19 cellular contexts compared by ENCODE assay signal in genomic region chr7:47902013-47902412, GRCh38.
"Had no signal": no experiment of that assay in that cellular context is flagged by ENCODE, and none has a peak within 500 bp of the region (broad histone marks: within the 10 kb centered on the region; RNA-seq: fewer than 3 reads in every experiment).

No MANE protein-coding gene starts in this region.

- H3K4me3 Mint-ChIP-seq: activated naive CD4-positive, alpha-beta T cell treated with anti-CD3 and anti-CD28 coated beads, Interleukin-2, amount 50 U/mL, for 24 hours; immature natural killer cell; memory B cell; naive B cell had no signal

- H3K9me3 ChIP-seq: adrenal gland, gastroesophageal sphincter, heart right ventricle, mucosa of descending colon, prostate gland, right atrium auricular region, tibial nerve had no signal

- DNase-seq: activated CD4-positive, alpha-beta T cell treated with anti-CD3 and anti-CD28 coated beads, Interleukin-2, amount 50 U/mL, for 48 hours; activated gamma-delta T cell; adrenal gland; heart right ventricle; immature natural killer cell; left ventricle myocardium superior; mucosa of descending colon; naive B cell; stimulated activated naive CD8-positive, alpha-beta T cell treated with anti-CD3 and anti-CD28 coated beads, Interleukin-15, Interleukin-2, amounts not matched to agents 100 U/mL and 50 U/mL, for 24 hours; SW 1271; T-helper 2 cell had no signal

- ATAC-seq: gastroesophageal sphincter; heart right ventricle; left ventricle myocardium superior; mucosa of descending colon; stimulated activated naive CD8-positive, alpha-beta T cell treated with anti-CD3 and anti-CD28 coated beads, Interleukin-15, Interleukin-2, amounts not matched to agents 100 U/mL and 50 U/mL, for 24 hours had no signal

- H3K36me3 ChIP-seq: adrenal gland, cardiac muscle cell, gastroesophageal sphincter, prostate gland, right atrium auricular region, tibial nerve had no signal

- H3K27ac Mint-ChIP-seq: activated naive CD4-positive, alpha-beta T cell treated with anti-CD3 and anti-CD28 coated beads, Interleukin-2, amount 50 U/mL, for 24 hours; immature natural killer cell; memory B cell; naive B cell had no signal

- H3K4me1 Mint-ChIP-seq: activated naive CD4-positive, alpha-beta T cell treated with anti-CD3 and anti-CD28 coated beads, Interleukin-2, amount 50 U/mL, for 24 hours; immature natural killer cell; memory B cell; naive B cell had no signal

- H3K27ac ChIP-seq: adrenal gland, cardiac muscle cell, gastroesophageal sphincter, heart right ventricle, prostate gland, right atrium auricular region, skin epidermis had no signal

- H3K9me3 Mint-ChIP-seq: activated naive CD4-positive, alpha-beta T cell treated with anti-CD3 and anti-CD28 coated beads, Interleukin-2, amount 50 U/mL, for 24 hours; immature natural killer cell; memory B cell; naive B cell had no signal

- H3K27me3 ChIP-seq: adrenal gland, cardiac muscle cell, heart right ventricle, right atrium auricular region, tibial nerve had no signal

- H3K4me1 ChIP-seq: adrenal gland, gastroesophageal sphincter, heart right ventricle, prostate gland, right atrium auricular region, tibial nerve had no signal

- H3K27me3 Mint-ChIP-seq: activated naive CD4-positive, alpha-beta T cell treated with anti-CD3 and anti-CD28 coated beads, Interleukin-2, amount 50 U/mL, for 24 hours; naive B cell had no signal

- H3K4me3 ChIP-seq: adrenal gland, cardiac muscle cell, gastroesophageal sphincter, heart right ventricle, mucosa of descending colon, prostate gland, right atrium auricular region, skin epidermis, tibial nerve had no signal

- H3K36me3 Mint-ChIP-seq: activated naive CD4-positive, alpha-beta T cell treated with anti-CD3 and anti-CD28 coated beads, Interleukin-2, amount 50 U/mL, for 24 hours; immature natural killer cell; memory B cell; naive B cell had no signal
